Comparison of ENCODE assay signal across 19 cellular contexts in the genomic region with DNA sequence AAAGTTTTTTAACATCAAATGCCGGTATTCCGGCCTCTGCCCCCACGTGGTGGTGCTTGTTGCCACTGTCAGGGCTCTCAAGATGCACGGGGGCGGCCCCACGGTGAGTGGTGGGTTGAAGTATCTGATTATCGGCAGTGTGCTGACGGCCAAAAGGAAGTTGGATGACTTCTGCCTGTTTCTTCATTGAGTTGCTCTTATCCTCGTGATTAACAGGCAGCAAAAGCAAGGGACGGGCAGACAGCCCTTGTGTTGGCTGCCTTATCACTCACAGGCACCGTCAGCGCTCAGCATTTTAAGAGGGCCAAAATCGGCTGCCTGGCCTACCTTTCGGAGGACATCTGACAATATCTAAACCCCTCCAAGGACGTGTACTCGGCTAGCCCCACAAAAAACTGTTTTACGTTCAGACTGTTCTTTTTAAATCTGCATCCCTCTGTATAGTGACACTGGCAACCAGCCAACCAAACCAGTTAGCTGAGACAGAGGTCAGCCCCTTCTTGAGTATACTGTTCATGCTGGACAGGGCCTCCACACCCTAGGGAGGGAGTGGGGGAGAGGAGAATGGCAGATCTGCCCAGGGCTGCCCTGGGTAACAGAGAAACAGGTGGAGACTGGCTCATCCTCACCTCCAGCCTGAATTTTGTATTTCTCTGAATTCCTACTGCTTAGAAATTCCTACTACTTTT. TPM values are rescaled to one million over a fixed set of nuclear protein-coding genes. Genes with fewer than 3 reads are reported as not detected.
A peak's percentile ranks its signal among the peaks of the same experiment; 100 is the strongest.
DNase-seq lines count a peak whose midpoint lies in the region; ATAC-seq and TF ChIP-seq lines count a peak whose summit lies in the region.
"Had no signal": no experiment of that assay in that cellular context is flagged by ENCODE, and none has a peak within 500 bp of the region (broad histone marks: within the 10 kb centered on the region; RNA-seq: fewer than 3 reads in every experiment).

No MANE protein-coding gene starts in this region.

- intact Hi-C loops in thyroid gland (cut with DNase I) = no loop called here
- intact Hi-C loops in transverse colon (cut with DNase I; ENCODE audit: low total_unique reads) = no loop called here

- TF ChIP-seq EP300 in transverse colon (IDR thresholded peaks at IDR 0.05; ENCODE audit: low read depth) = no peak

- no peaks in the 10 kb centered on the region for H3K79me1 ChIP-seq in mesendoderm (ENCODE audit: low read length)

- no peak overlapping the region for H4K5ac ChIP-seq in mesendoderm (ENCODE audit: low read length)

- peak overlapping the region; percentile 17 for H3K27ac ChIP-seq in mesendoderm (ENCODE audit: low read depth, low read length)
- H3K27ac ChIP-seq in thyroid gland = peak overlapping the region in 2 of 3 donors; percentile 4 to 34
- no peak overlapping the region for H3K27ac ChIP-seq in transverse colon
- H3K27ac ChIP-seq: HL-60, pancreas had no signal

- ATAC-seq in GM19455 (IDR thresholded peaks at IDR 0.05; ENCODE audit: unreplicated experiment) = no peak
- ATAC-seq: naive thymus-derived CD4-positive, alpha-beta T cell; pancreas had no signal

- no peak overlapping the region for H3K4me2 ChIP-seq in mesendoderm (ENCODE audit: low read length)

- TF ChIP-seq CTCF in thyroid gland (IDR thresholded peaks at IDR 0.05) = no peak
- no peak for TF ChIP-seq CTCF in transverse colon (IDR thresholded peaks at IDR 0.05)

- H3K18ac ChIP-seq in mesendoderm (ENCODE audit: low read length) = no peak overlapping the region

- H4K8ac ChIP-seq in mesendoderm (ENCODE audit: low read depth, low read length) = no peak overlapping the region

- H3K9ac ChIP-seq in mesendoderm (ENCODE audit: low read length) = no peak overlapping the region

- H3K23ac ChIP-seq in mesendoderm (ENCODE audit: low read length) = no peak overlapping the region

- H3K4me3 ChIP-seq in mesendoderm (ENCODE audit: low read length) (no peak overlapping the region), thyroid gland (replicated peaks in 1 of 3) (no peak overlapping the region), transverse colon (no peak overlapping the region)
- H3K4me3 ChIP-seq: pancreas, skin epidermis had no signal

- H3K9me3 ChIP-seq in thyroid gland (no peaks in the 10 kb centered on the region), transverse colon (no peaks in the 10 kb centered on the region)
- H3K9me3 ChIP-seq: pancreas had no signal

- H2BK5ac ChIP-seq in mesendoderm (ENCODE audit: low read length) = no peak overlapping the region

- no peak overlapping the region for H3K4ac ChIP-seq in mesendoderm (ENCODE audit: low read depth, low read length)

- H2BK15ac ChIP-seq in mesendoderm (replicated peaks; ENCODE audit: low read depth) = no peak overlapping the region

- no CpG with 5 or more reads among the region's 17 CpGs for WGBS in mesendoderm (ENCODE audit: extremely low coverage, insufficient coverage, low lambda C conversion rate)
- 55 to 58% methylated on average over 15 to 17 of the region's 17 CpGs for WGBS in thyroid gland, 2 donors
- WGBS in transverse colon (ENCODE audit: low coverage in 1 of 2), 2 donors = 87 to 89% methylated on average over 11 to 17 of the region's 17 CpGs

- no peaks in the 10 kb centered on the region for H3K79me2 ChIP-seq in mesendoderm (ENCODE audit: control insufficient read depth, insufficient read depth, low read length)

- H3K36me3 ChIP-seq in mesendoderm (ENCODE audit: control insufficient read depth, insufficient read depth, low read length) (peaks cover 24% of the 10 kb centered on the region), thyroid gland (no peaks in the 10 kb centered on the region), transverse colon (no peaks in the 10 kb centered on the region)

- in situ Hi-C loops in transverse colon (cut with MboI; ENCODE audit: low pct_ligation_motif_present in 1 of 4, low pct_unique_long_range_greater_than_20kb in 1 of 4, low sequenced_read_pairs in 3 of 4) = loop anchor here in 1 of 4 donors (25.0 kb wide), 1 partner anchor 195 kb away; no protein-coding TSS in a partner anchor

- no peak overlapping the region for H2AK5ac ChIP-seq in mesendoderm (ENCODE audit: low read length)

- H3K56ac ChIP-seq in mesendoderm (ENCODE audit: low read length) = no peak overlapping the region

- H2BK120ac ChIP-seq in mesendoderm (ENCODE audit: low read depth, low read length) = no peak overlapping the region

- peaks cover 2% of the 10 kb centered on the region for H3K4me1 ChIP-seq in mesendoderm (ENCODE audit: control insufficient read depth, low read depth, low read length)
- peaks cover 10 to 15% of the 10 kb centered on the region in 2 donors for H3K4me1 ChIP-seq in thyroid gland
- H3K4me1 ChIP-seq in transverse colon = peaks cover 0 to 28% (median 4%) of the 10 kb centered on the region in 4 donors
- H3K4me1 ChIP-seq: pancreas had no signal

- TF ChIP-seq POLR2A in erythroblast (IDR thresholded peaks at IDR 0.05; ENCODE audit: low read length) (no peak), thyroid gland (IDR thresholded peaks at IDR 0.05) (no peak), transverse colon (IDR thresholded peaks at IDR 0.05) (no peak)

- H3K27me3 ChIP-seq in mesendoderm (ENCODE audit: insufficient read depth, low read length, poor library complexity) = no peaks in the 10 kb centered on the region
- no peaks in the 10 kb centered on the region for H3K27me3 ChIP-seq in thyroid gland
- H3K27me3 ChIP-seq in transverse colon = no peaks in the 10 kb centered on the region
- H3K27me3 ChIP-seq: pancreas had no signal

- peak; percentile 80 for DNase-seq in OCI-M2 (lab: John Stamatoyannopoulos, UW; ENCODE audit: unreplicated experiment)
- peak; percentile 76 to 89 for DNase-seq in erythroblast (lab: John Stamatoyannopoulos, UW)
- no peak for DNase-seq in mesendoderm
- peak; percentile 55 to 60 for DNase-seq in thyroid gland
- DNase-seq in transverse colon = no peak
- no peak for DNase-seq in activated CD4-positive, alpha-beta T cell treated with anti-CD3 and anti-CD28 coated beads for 1 hour
- DNase-seq: activated CD8-positive, alpha-beta memory T cell treated with anti-CD3 and anti-CD28 coated beads, Interleukin-2, amount 50 U/mL, for 48 hours; amygdala; CD8-positive, alpha-beta memory T cell; DND-41; immature natural killer cell; mammary epithelial cell; naive thymus-derived CD4-positive, alpha-beta T cell; NCI-H1694; pancreas; stimulated activated CD4-positive, alpha-beta T cell treated with anti-CD3 and anti-CD28 coated beads, Interleukin-4, amount 100 ng/mL, for 4 hours had no signal

RNA-seq across cellular contexts. Expression of a gene that starts 22.9 kb away (rescaled TPM):
- 2.5 TPM for polyA plus RNA-seq in mesendoderm (2013, experiment 1 of 2)
- polyA plus RNA-seq in mesendoderm (2013, experiment 2 of 2) = 2.5 TPM
- total RNA-seq in thyroid gland (1 to 10 TPM in 3 of 4 donors, under 1 TPM in 1; 0.92 to 1.3 (median 1.0) TPM), transverse colon (1 to 10 TPM in 3 of 4 donors, under 1 TPM in 1; 1.00 to 5.2 (median 2.1) TPM)

RNA-seq across cellular contexts. Expression of a gene that starts 54.3 kb away (rescaled TPM):
- polyA plus RNA-seq in mesendoderm (2013, experiment 1 of 2) = 207 TPM
- 208 TPM for polyA plus RNA-seq in mesendoderm (2013, experiment 2 of 2)
- total RNA-seq in thyroid gland (10 to 100 TPM; 26.9 to 48.0 (median 33.2) TPM), transverse colon (10 to 100 TPM; 20.5 to 92.0 (median 37.7) TPM)

Comparison
In these comparisons a context has a peak if more than half of its experiments do, and no peak if none do; other contexts are left out.
1. DNase-seq: peak in OCI-M2 (single experiment), erythroblast (2 of 2) and thyroid gland (2 of 2); none in mesendoderm (single experiment), transverse colon (single experiment) and activated CD4-positive, alpha-beta T cell treated with anti-CD3 and anti-CD28 coated beads for 1 hour (single experiment).
2. H3K27ac ChIP-seq: peak in mesendoderm (single experiment) and thyroid gland (2 of 3); none in transverse colon (0 of 4).